ENCODE assay signal across 6 cellular contexts in the genomic region with DNA sequence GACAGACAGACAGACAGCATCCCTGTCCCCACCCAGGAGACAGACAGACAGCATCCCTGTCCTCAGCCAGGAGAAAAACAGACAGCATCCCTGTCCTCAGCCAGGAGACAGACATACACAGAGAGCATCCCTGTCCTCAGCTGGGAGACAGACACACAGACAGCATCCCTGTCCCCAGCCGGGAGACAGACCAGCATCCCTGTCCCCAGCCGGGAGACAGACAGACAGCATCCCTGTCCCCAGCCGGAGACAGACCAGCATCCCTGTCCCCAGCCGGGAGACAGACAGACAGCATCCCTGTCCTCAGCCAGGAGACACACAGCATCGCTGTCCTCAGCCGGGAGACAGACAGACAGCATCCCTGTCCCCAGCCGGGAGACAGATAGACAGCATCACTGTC. TPM values are rescaled to one million over a fixed set of nuclear protein-coding genes. Genes with fewer than 3 reads are reported as not detected.
"Had no signal": no experiment of that assay in that cellular context is flagged by ENCODE, and none has a peak within 500 bp of the region (broad histone marks: within the 10 kb centered on the region; RNA-seq: fewer than 3 reads in every experiment).

No MANE protein-coding gene starts in this region.

RNA-seq across cellular contexts. Expression of a gene that starts 10.8 kb away (rescaled TPM):
- total RNA-seq: HT1080, K562, M059J had no signal
- polyA plus RNA-seq: IgD-negative memory B cell, K562 had no signal

RNA-seq across cellular contexts. Expression of a gene that starts 17.1 kb away (rescaled TPM):
- total RNA-seq: K562 had no signal
- polyA plus RNA-seq: IgD-negative memory B cell, K562, SK-N-SH had no signal

RNA-seq across cellular contexts. Expression of a gene that starts 24.0 kb away (rescaled TPM):
- total RNA-seq: HT1080, K562, M059J, SK-MEL-5 had no signal
- polyA plus RNA-seq: IgD-negative memory B cell, K562, SK-N-SH had no signal
